8 cellular contexts compared by ENCODE assay signal in genomic region chr7:121302214-121302745, GRCh38. TPM values are rescaled to one million over a fixed set of nuclear protein-coding genes. Genes with fewer than 3 reads are reported as not detected.
DNase-seq lines count a peak whose midpoint lies in the region; ATAC-seq and TF ChIP-seq lines count a peak whose summit lies in the region.

No MANE protein-coding gene starts in this region.

- no peaks in the 10 kb centered on the region for H3K9me3 Mint-ChIP-seq in CD8-positive, alpha-beta T cell

- no peak overlapping the region for H2AFZ ChIP-seq in GM23248

- in situ Hi-C loops in GM23248 (cut with MboI): no loop called here

- no peaks in the 10 kb centered on the region for H3K27me3 ChIP-seq in GM23248 (replicated peaks; ENCODE audit: insufficient read depth)
- no peaks in the 10 kb centered on the region for H3K27me3 ChIP-seq in CD8-positive, alpha-beta T cell (ENCODE audit: insufficient read depth, low read length)

- peak; percentile 63 for DNase-seq in GM23248
- DNase-seq in HS-5 (ENCODE audit: low read depth): peak; percentile 86
- peak; percentile 34 to 76 for DNase-seq in foreskin fibroblast
- no peak for DNase-seq in NCI-H2029 (lab: John Stamatoyannopoulos, UW)
- DNase-seq in CD8-positive, alpha-beta T cell: no peak
- DNase-seq in NCI-H774 (lab: John Stamatoyannopoulos, UW): no peak
- DNase-seq in activated CD4-positive, alpha-beta T cell treated with anti-CD3 and anti-CD28 coated beads, Interleukin-2, amount 50 U/mL, for 4 hours: no peak

- no peak overlapping the region for H3K27ac Mint-ChIP-seq in CD8-positive, alpha-beta T cell

- H3K4me3 ChIP-seq in GM23248 (no peak overlapping the region), foreskin fibroblast (ENCODE audit: low read depth in 1 of 2, low read length in 2 of 2) (no peak overlapping the region)
- no peak overlapping the region for H3K4me3 ChIP-seq in CD8-positive, alpha-beta T cell (ENCODE audit: low read depth, low read length)

- POLR2A ChIA-PET in CD8-positive, alpha-beta T cell (lab: Charles Lee): no interaction called here

- 0 out of 2 replicates have a peak, but pooled peaks cover 4% of the 10 kb centered on the region for H3F3A ChIP-seq in GM23248 (ENCODE audit: insufficient read depth)

- no peak overlapping the region for H3K9ac ChIP-seq in GM23248

- CTCF ChIA-PET in CD8-positive, alpha-beta T cell (lab: Charles Lee): no interaction called here

- no peaks in the 10 kb centered on the region for H3K9me3 ChIP-seq in GM23248 (ENCODE audit: low read depth)
- H3K9me3 ChIP-seq in CD8-positive, alpha-beta T cell (ENCODE audit: low read length): no peaks in the 10 kb centered on the region

- ATAC-seq in GM18519 (IDR thresholded peaks at IDR 0.05; ENCODE audit: low FRiP score, unreplicated experiment): peak; percentile 98
- ATAC-seq in CD8-positive, alpha-beta T cell: no peak

- H3K4me2 ChIP-seq in GM23248 (ENCODE audit: unreplicated experiment): no peak overlapping the region

- H3K27me3 Mint-ChIP-seq in CD8-positive, alpha-beta T cell (ENCODE audit: low read depth): peaks cover 9% of the 10 kb centered on the region

- WGBS in GM23248 (ENCODE audit: low coverage in 1 of 2, low lambda C conversion rate in 2 of 2, missing lambda C conversion rate in 2 of 2), 2 experiments: 72 to 79% methylated on average over 8 of the region's 8 CpGs

- H3K27ac ChIP-seq in GM23248: peak overlapping the region; percentile 45
- H3K27ac ChIP-seq in CD8-positive, alpha-beta T cell (ENCODE audit: low read depth, low read length): no peak overlapping the region

- H3K36me3 ChIP-seq in GM23248 (ENCODE audit: low read depth): no peaks in the 10 kb centered on the region
- no peaks in the 10 kb centered on the region for H3K36me3 ChIP-seq in CD8-positive, alpha-beta T cell (ENCODE audit: insufficient read depth, low read length)

- H3K9me2 ChIP-seq in GM23248 (ENCODE audit: insufficient read depth): no peaks in the 10 kb centered on the region

- no peaks in the 10 kb centered on the region for H3K36me3 Mint-ChIP-seq in CD8-positive, alpha-beta T cell

- intact Hi-C loops in CD8-positive, alpha-beta T cell (cut with DNase I, micrococcal nuclease): no loop called here

- H3K4me3 Mint-ChIP-seq in CD8-positive, alpha-beta T cell: no peak overlapping the region

- H3K79me2 ChIP-seq in GM23248 (ENCODE audit: insufficient read depth): no peaks in the 10 kb centered on the region

- no peaks in the 10 kb centered on the region for H4K20me1 ChIP-seq in GM23248 (ENCODE audit: insufficient read depth)

- peaks cover 23% of the 10 kb centered on the region for H3K4me1 ChIP-seq in GM23248 (ENCODE audit: insufficient read depth)
- no peaks in the 10 kb centered on the region for H3K4me1 ChIP-seq in CD8-positive, alpha-beta T cell (ENCODE audit: insufficient read depth, low read length)

- no peak for TF ChIP-seq CTCF in foreskin fibroblast (IDR thresholded peaks at IDR 0.05; ENCODE audit: low read depth, low read length)
- no peak for TF ChIP-seq CTCF in CD8-positive, alpha-beta T cell (IDR thresholded peaks at IDR 0.05)

- no peaks in the 10 kb centered on the region for H3K4me1 Mint-ChIP-seq in CD8-positive, alpha-beta T cell (ENCODE audit: low read depth)

RNA-seq across cellular contexts. Expression of gene WNT16, which starts 26.5 kb away (rescaled TPM):
- total RNA-seq in GM23248 (2014; rRNA removed; shearing (Covaris generic)): 0.22 TPM in 1 of 2 replicates, not detected in the other
- 0.23 TPM in 2 replicates for polyA plus RNA-seq in GM23248 (2016; fragmentation: Nextera tagmentation; extraction: Ambion mirVana)
- total RNA-seq in CD8-positive, alpha-beta T cell: not detected

Comparison
In these comparisons a context has a peak if more than half of its experiments do, and no peak if none do; other contexts are left out.
1. DNase-seq: peak in GM23248 (single experiment), HS-5 (single experiment) and foreskin fibroblast (2 of 2); none in NCI-H2029 (single experiment), CD8-positive, alpha-beta T cell (0 of 7), NCI-H774 (single experiment) and activated CD4-positive, alpha-beta T cell treated with anti-CD3 and anti-CD28 coated beads, Interleukin-2, amount 50 U/mL, for 4 hours (0 of 2).